ENCODE assay signal across 25 cellular contexts in the genomic region with DNA sequence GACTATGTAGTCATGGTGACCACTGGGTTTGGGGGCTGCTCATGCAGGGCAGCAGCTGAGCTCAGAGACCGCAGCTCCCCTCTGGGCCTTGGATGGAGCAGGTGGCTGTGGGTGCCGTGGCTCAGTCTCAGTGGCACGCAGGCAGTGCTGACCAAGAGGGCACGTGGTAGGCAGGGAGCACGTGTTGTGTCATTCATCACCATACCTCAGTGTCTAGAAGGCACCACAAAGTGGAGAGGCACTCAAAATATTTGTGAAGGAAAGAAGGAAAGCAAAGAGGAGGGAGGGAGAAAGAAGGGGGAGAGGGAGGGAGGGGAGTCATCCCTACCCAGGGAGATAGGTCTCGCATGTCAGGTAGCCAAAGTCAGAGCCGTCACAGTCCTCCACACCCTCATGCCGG.
"Had no signal": no experiment of that assay in that cellular context is flagged by ENCODE, and none has a peak within 500 bp of the region (broad histone marks: within the 10 kb centered on the region; RNA-seq: fewer than 3 reads in every experiment).

No MANE protein-coding gene starts in this region.

- ATAC-seq: left lobe of liver; natural killer cell treated with Interleukin-12 subunit alpha and Interleukin-12 subunit beta and Interleukin-15 and Interleukin-18, amount 100 ng/mL, for 72 hours; upper lobe of right lung had no signal

- H3K4me3 ChIP-seq: colonic mucosa, esophagus squamous epithelium, lung, prostate gland, skin epidermis, spleen, thoracic aorta, tibial nerve, upper lobe of right lung, uterus had no signal

- H3K27ac ChIP-seq: colonic mucosa, esophagus squamous epithelium, prostate gland, skin epidermis, spleen, thoracic aorta, tibial nerve, upper lobe of right lung, uterus had no signal

- H3K9me3 Mint-ChIP-seq: dendritic cell treated with granulocyte-macrophage colony-stimulating factor and Interleukin-4, amounts not matched to agents 40 ng/mL and 50 ng/mL, for 4 days; natural killer cell treated with Interleukin-12 subunit alpha and Interleukin-12 subunit beta and Interleukin-15 and Interleukin-18, amount 100 ng/mL, for 72 hours; neural crest cell; stimulated activated naive B cell treated with anti-CD40 and anti-IgM and Interleukin-4, amounts not matched to agents 10 μg/mL and 1 μg/mL and 100 μg/mL, for 72 hours; stimulated activated naive CD8-positive, alpha-beta T cell treated with anti-CD3 and anti-CD28 coated beads, Interleukin-15, Interleukin-2, amounts not matched to agents 100 ng/mL and 50 ng/mL, for 24 hours had no signal

- H3K4me1 Mint-ChIP-seq: memory B cell; naive B cell; neural crest cell; stimulated activated naive B cell treated with anti-CD40 and anti-IgM and Interleukin-4, amounts not matched to agents 10 μg/mL and 1 μg/mL and 100 μg/mL, for 72 hours had no signal

- H3K36me3 ChIP-seq: colonic mucosa, prostate gland, upper lobe of right lung, uterus had no signal

- H3K4me3 Mint-ChIP-seq: dendritic cell treated with granulocyte-macrophage colony-stimulating factor and Interleukin-4, amounts not matched to agents 40 ng/mL and 50 ng/mL, for 4 days; memory B cell; naive B cell; natural killer cell treated with Interleukin-12 subunit alpha and Interleukin-12 subunit beta and Interleukin-15 and Interleukin-18, amount 100 ng/mL, for 72 hours; neural crest cell; stimulated activated naive B cell treated with anti-CD40 and anti-IgM and Interleukin-4, amounts not matched to agents 10 μg/mL and 1 μg/mL and 100 μg/mL, for 72 hours; stimulated activated naive CD8-positive, alpha-beta T cell treated with anti-CD3 and anti-CD28 coated beads, Interleukin-15, Interleukin-2, amounts not matched to agents 100 ng/mL and 50 ng/mL, for 24 hours had no signal

- H3K4me1 ChIP-seq: colonic mucosa, esophagus squamous epithelium, prostate gland, spleen, tibial nerve, upper lobe of right lung, uterus had no signal

- H3K27me3 Mint-ChIP-seq: dendritic cell treated with granulocyte-macrophage colony-stimulating factor and Interleukin-4, amounts not matched to agents 40 ng/mL and 50 ng/mL, for 4 days; memory B cell; naive B cell; natural killer cell treated with Interleukin-12 subunit alpha and Interleukin-12 subunit beta and Interleukin-15 and Interleukin-18, amount 100 ng/mL, for 72 hours; stimulated activated naive B cell treated with anti-CD40 and anti-IgM and Interleukin-4, amounts not matched to agents 10 μg/mL and 1 μg/mL and 100 μg/mL, for 72 hours; stimulated activated naive CD8-positive, alpha-beta T cell treated with anti-CD3 and anti-CD28 coated beads, Interleukin-15, Interleukin-2, amounts not matched to agents 100 ng/mL and 50 ng/mL, for 24 hours had no signal

- H3K27me3 ChIP-seq: colonic mucosa, esophagus squamous epithelium, spleen, tibial nerve, upper lobe of right lung, uterus had no signal

- DNase-seq: colonic mucosa; effector CD8-positive, alpha-beta T cell; erythroblast; esophagus squamous epithelium; kidney; naive B cell; right cardiac atrium; spleen; stimulated activated CD4-positive, alpha-beta T cell treated with anti-CD3 and anti-CD28 coated beads, Interleukin-4, amount 100 ng/mL, for 4 hours; stimulated activated naive B cell treated with anti-CD40 and anti-IgM and Interleukin-4, amounts not matched to agents 10 μg/mL and 1 μg/mL and 100 μg/mL, for 72 hours; upper lobe of right lung; uterus had no signal

- FAIRE-seq: endometrium, frontal cortex, kidney had no signal

- H3K9me3 ChIP-seq: colonic mucosa, esophagus squamous epithelium, prostate gland, spleen, thoracic aorta, tibial nerve, upper lobe of right lung, uterus had no signal

- H3K27ac Mint-ChIP-seq: dendritic cell treated with granulocyte-macrophage colony-stimulating factor and Interleukin-4, amounts not matched to agents 40 ng/mL and 50 ng/mL, for 4 days; memory B cell; stimulated activated naive B cell treated with anti-CD40 and anti-IgM and Interleukin-4, amounts not matched to agents 10 μg/mL and 1 μg/mL and 100 μg/mL, for 72 hours; stimulated activated naive CD8-positive, alpha-beta T cell treated with anti-CD3 and anti-CD28 coated beads, Interleukin-15, Interleukin-2, amounts not matched to agents 100 ng/mL and 50 ng/mL, for 24 hours had no signal
